17 cellular contexts compared by ENCODE assay signal in the genomic region with DNA sequence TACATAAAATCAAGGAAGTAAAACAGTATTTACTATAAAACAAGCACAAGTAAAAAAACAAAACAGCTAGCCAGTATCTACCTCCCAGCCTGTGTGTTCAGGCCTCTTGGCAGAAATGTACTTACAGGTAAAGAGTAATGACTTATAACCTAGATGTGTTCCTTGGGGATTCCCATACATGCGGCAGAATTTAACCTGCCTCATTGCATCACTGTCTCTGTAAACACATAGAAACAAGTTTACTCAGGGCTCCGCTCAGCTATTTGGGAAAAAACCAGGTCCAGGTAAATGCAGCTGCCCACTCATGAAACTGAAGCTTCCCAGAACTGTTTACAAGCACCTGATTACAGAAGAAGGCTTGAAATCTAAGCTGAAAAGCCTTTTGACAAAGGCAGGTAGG.
"Had no signal": no experiment of that assay in that cellular context is flagged by ENCODE, and none has a peak within 500 bp of the region (broad histone marks: within the 10 kb centered on the region; RNA-seq: fewer than 3 reads in every experiment).

No MANE protein-coding gene starts in this region.

- H3K36me3 ChIP-seq: esophagus squamous epithelium, thoracic aorta had no signal

- ATAC-seq: activated CD8-positive, alpha-beta T cell treated with anti-CD3 and anti-CD28 coated beads, Interleukin-2, amount 10 ng/mL, durations not matched to agents 7 days and 5 days; activated naive CD4-positive, alpha-beta T cell treated with anti-CD3 and anti-CD28 coated beads, Interleukin-2, amount 50 U/mL, for 72 hours; sciatic nerve; stimulated activated naive CD8-positive, alpha-beta T cell treated with anti-CD3 and anti-CD28 coated beads, Interleukin-15, amount 100 ng/mL, for 72 hours had no signal

- H3K27ac ChIP-seq: esophagus squamous epithelium, thoracic aorta had no signal

- H3K4me3 ChIP-seq: esophagus squamous epithelium, lung, thoracic aorta had no signal

- DNase-seq: activated B cell treated with CpG ODN at 0.5 μM for 24 hours; activated CD4-positive, alpha-beta T cell treated with anti-CD3 and anti-CD28 coated beads for 48 hours; activated CD8-positive, alpha-beta memory T cell treated with anti-CD3 and anti-CD28 coated beads, Interleukin-2, amount 50 U/mL, for 4 hours; activated CD8-positive, alpha-beta T cell treated with anti-CD3 and anti-CD28 coated beads, Interleukin-2, amount 10 ng/mL, durations not matched to agents 7 days and 5 days; activated effector memory CD4-positive, alpha-beta T cell treated with anti-CD3 and anti-CD28 coated beads, Interleukin-2, amount 50 U/mL, for 16 hours; activated T-cell treated with anti-CD3 and anti-CD28 coated beads, Interleukin-2, amount 50 U/mL, for 48 hours; caudate nucleus; esophagus squamous epithelium; hypothalamus; kidney glomerular epithelial cell; midbrain; stimulated activated naive CD8-positive, alpha-beta T cell treated with anti-CD3 and anti-CD28 coated beads, Interleukin-15, amount 100 ng/mL, for 72 hours; T-helper 2 cell had no signal

- H3K27me3 ChIP-seq: esophagus squamous epithelium had no signal

- H3K9me3 ChIP-seq: esophagus squamous epithelium, thoracic aorta had no signal
